1 cellular context compared by ENCODE assay signal in genomic region chr15:52290800-52291199, GRCh38.
TF ChIP-seq lines count a peak whose summit lies in the region.

No MANE protein-coding gene starts in this region.

TF ChIP-seq in HepG2, 621 proteins besides CTCF, POLR2A, EP300 and RAD21 (continued from another document):
- TF ChIP-seq PBX2 (CRISPR knock-in tag; IDR thresholded peaks at IDR 0.05) (no peak), RFX1 (IDR thresholded peaks at IDR 0.05) (no peak), ZNF710 (CRISPR knock-in tag; IDR thresholded peaks at IDR 0.05; ENCODE audit: borderline replicate concordance) (no peak), ZNF709 (CRISPR knock-in tag; IDR thresholded peaks at IDR 0.05) (no peak), ETV6 (CRISPR knock-in tag; conservative IDR thresholded peaks at IDR 0.05) (no peak), LBX2 (CRISPR knock-in tag; IDR thresholded peaks at IDR 0.05; ENCODE audit: borderline replicate concordance) (no peak), MIXL1 (CRISPR knock-in tag; IDR thresholded peaks at IDR 0.05) (no peak), HMG20A (CRISPR knock-in tag; IDR thresholded peaks at IDR 0.05; ENCODE audit: borderline replicate concordance) (no peak), MAF1 (CRISPR knock-in tag; IDR thresholded peaks at IDR 0.05; ENCODE audit: borderline replicate concordance) (no peak)
- TF ChIP-seq, protein P1, sequence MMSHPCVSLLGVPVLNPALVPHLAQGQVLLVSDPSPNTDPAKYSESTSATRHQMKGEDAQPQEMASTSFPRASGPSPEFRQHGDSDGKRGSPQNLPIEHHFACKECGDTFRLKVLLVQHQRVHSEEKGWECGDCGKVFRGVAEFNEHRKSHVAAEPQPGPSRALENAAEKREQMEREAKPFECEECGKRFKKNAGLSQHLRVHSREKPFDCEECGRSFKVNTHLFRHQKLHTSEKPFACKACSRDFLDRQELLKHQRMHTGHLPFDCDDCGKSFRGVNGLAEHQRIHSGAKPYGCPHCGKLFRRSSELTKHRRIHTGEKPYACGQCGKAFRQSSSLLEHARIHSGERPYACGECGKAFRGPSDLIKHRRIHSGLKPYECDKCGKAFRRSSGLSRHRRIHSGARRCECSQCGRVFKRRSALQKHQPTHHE (CRISPR knock-in tag; IDR thresholded peaks at IDR 0.05; ENCODE audit: borderline replicate concordance): no peak
- TF ChIP-seq, protein P2, sequence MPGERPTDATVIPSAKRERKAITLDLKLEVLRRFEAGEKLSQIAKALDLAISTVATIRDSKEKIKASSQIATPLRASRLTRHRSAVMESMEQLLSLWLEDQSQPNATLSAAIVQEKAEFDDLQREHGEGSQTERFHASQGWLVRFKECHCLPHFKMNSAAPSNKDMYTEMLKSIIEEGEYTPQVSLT (CRISPR knock-in tag; IDR thresholded peaks at IDR 0.05; ENCODE audit: borderline replicate concordance, low read depth): no peak
- TF ChIP-seq, protein P3, sequence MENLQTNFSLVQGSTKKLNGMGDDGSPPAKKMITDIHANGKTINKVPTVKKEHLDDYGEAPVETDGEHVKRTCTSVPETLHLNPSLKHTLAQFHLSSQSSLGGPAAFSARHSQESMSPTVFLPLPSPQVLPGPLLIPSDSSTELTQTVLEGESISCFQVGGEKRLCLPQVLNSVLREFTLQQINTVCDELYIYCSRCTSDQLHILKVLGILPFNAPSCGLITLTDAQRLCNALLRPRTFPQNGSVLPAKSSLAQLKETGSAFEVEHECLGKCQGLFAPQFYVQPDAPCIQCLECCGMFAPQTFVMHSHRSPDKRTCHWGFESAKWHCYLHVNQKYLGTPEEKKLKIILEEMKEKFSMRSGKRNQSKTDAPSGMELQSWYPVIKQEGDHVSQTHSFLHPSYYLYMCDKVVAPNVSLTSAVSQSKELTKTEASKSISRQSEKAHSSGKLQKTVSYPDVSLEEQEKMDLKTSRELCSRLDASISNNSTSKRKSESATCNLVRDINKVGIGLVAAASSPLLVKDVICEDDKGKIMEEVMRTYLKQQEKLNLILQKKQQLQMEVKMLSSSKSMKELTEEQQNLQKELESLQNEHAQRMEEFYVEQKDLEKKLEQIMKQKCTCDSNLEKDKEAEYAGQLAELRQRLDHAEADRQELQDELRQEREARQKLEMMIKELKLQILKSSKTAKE (CRISPR knock-in tag; IDR thresholded peaks at IDR 0.05; ENCODE audit: borderline replicate concordance): no peak
- TF ChIP-seq, protein P4, sequence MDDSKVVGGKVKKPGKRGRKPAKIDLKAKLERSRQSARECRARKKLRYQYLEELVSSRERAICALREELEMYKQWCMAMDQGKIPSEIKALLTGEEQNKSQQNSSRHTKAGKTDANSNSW (CRISPR knock-in tag; IDR thresholded peaks at IDR 0.05; ENCODE audit: borderline replicate concordance): no peak
